ENCODE assay signal across 13 cellular contexts in the genomic region with DNA sequence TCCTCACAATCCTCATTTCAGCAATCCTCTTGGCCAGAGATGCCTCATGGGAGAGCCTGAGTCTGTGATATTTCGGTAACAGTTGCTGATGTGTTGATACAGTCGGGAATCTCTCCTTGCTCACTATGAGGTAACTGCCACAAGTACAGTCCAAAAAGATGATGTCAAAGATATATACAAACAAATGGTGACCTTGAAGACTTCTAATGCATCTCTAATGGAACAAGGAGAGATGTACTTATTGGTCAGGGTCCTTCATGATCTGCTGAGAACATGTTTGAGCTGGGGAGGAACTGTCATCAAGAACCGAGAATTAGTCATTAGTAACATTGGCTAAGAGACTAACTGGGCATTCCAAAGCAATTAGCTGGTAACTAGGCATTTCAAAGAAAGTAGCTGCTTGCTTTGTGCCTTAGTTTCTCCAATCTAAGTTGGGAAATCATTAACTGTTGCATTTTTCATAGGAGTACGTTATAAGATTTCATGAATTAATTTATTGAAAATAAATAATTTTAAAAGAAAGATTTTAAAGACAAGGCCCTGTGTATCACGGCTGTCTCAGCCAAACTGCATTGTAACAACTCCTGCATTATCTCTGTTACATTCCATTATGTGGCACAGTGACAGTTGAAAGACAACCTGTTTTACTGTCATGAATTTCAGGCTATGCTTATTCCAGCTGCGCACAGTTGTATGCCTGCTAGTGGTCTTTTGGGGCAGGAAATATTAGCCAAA. TPM values are rescaled to one million over a fixed set of nuclear protein-coding genes. Genes with fewer than 3 reads are reported as not detected.
DNase-seq lines count a peak whose midpoint lies in the region; ATAC-seq and TF ChIP-seq lines count a peak whose summit lies in the region.
"Had no signal": no experiment of that assay in that cellular context is flagged by ENCODE, and none has a peak within 500 bp of the region (broad histone marks: within the 10 kb centered on the region; RNA-seq: fewer than 3 reads in every experiment).

No MANE protein-coding gene starts in this region.

- TF ChIP-seq CTCF in astrocyte of the spinal cord (IDR thresholded peaks at IDR 0.05; ENCODE audit: low read depth, low read length) (no peak), left ventricle myocardium inferior (IDR thresholded peaks at IDR 0.05; ENCODE audit: borderline replicate concordance) (no peak), gastrocnemius medialis (IDR thresholded peaks at IDR 0.05 in 4 of 5, conservative IDR thresholded peaks at IDR 0.05 in 1 of 5) (no peak), GM10266 (IDR thresholded peaks at IDR 0.05; ENCODE audit: control insufficient read depth, insufficient read depth, low read depth, missing control alignments) (no peak)

- H3K9me3 ChIP-seq in left ventricle myocardium inferior (replicated peaks) (no peaks in the 10 kb centered on the region), gastrocnemius medialis (no peaks in the 10 kb centered on the region)

- peaks cover 68% of the 10 kb centered on the region for H3K4me1 ChIP-seq in left ventricle myocardium inferior
- peaks cover 51 to 54% of the 10 kb centered on the region in 2 donors for H3K4me1 ChIP-seq in gastrocnemius medialis

- DNase-seq in EH (ENCODE audit: low read depth), result peak; percentile 80
- DNase-seq in astrocyte of the spinal cord (ENCODE audit: low read depth, low spot score), result peak; percentile 49
- DNase-seq in left ventricle myocardium inferior, result no peak
- peak; percentile 30 to 54 for DNase-seq in gastrocnemius medialis
- no peak for DNase-seq in GM10266 (ENCODE audit: extremely low spot score)
- DNase-seq in activated T-cell treated with anti-CD3 and anti-CD28 coated beads, Interleukin-2, amount 50 U/mL, for 1 hour, result no peak
- DNase-seq: activated T-cell treated with anti-CD3 and anti-CD28 coated beads for 4 hours; natural killer cell; stimulated activated CD4-positive, alpha-beta T cell treated with anti-CD3 and anti-CD28 coated beads, Interleukin-2, amount 100 ng/mL, for 24 hours; T1000 had no signal

- H3K27me3 ChIP-seq in left ventricle myocardium inferior (ENCODE audit: low read depth) (no peaks in the 10 kb centered on the region), gastrocnemius medialis (no peaks in the 10 kb centered on the region)

- no peak for TF ChIP-seq POLR2A in gastrocnemius medialis (IDR thresholded peaks at IDR 0.05)

- in situ Hi-C loops in astrocyte of the spinal cord (cut with HindIII; ENCODE audit: low sequenced_read_pairs) (no loop called here), gastrocnemius medialis (cut with MboI; ENCODE audit: low sequenced_read_pairs in 4 of 4) (loop anchor here in 1 of 4 donors (10.0 kb wide), 1 partner anchor 57 kb away; a partner anchor contains a TSS)

- intact Hi-C loops in left ventricle myocardium inferior (cut with micrococcal nuclease) (no loop called here), gastrocnemius medialis (cut with DNase I; ENCODE audit: low total_unique reads) (no loop called here)

- H3K36me3 ChIP-seq in left ventricle myocardium inferior (no peaks in the 10 kb centered on the region), gastrocnemius medialis (no peaks in the 10 kb centered on the region)

- H3K4me3 ChIP-seq in astrocyte of the spinal cord (ENCODE audit: low read depth, low read length) (no peak overlapping the region), left ventricle myocardium inferior (peak overlapping the region; percentile 22), gastrocnemius medialis (peak overlapping the region in 1 of 4 donors; percentile 15)

- H3K27ac ChIP-seq in left ventricle myocardium inferior (replicated peaks) (peak overlapping the region; percentile 85), gastrocnemius medialis (peak overlapping the region; percentile 72 to 84 (median 76))
- H3K27ac ChIP-seq: HL-60 had no signal

- ATAC-seq in gastrocnemius medialis (peak; percentile 92 to 95), HG02970 (IDR thresholded peaks at IDR 0.05; ENCODE audit: low FRiP score, unreplicated experiment) (no peak), HG02852 (IDR thresholded peaks at IDR 0.05; ENCODE audit: unreplicated experiment) (no peak)
- ATAC-seq: natural killer cell had no signal

RNA-seq across cellular contexts. Expression of a gene that starts 56.0 kb away (rescaled TPM):
- total RNA-seq in left ventricle myocardium inferior, result 173 TPM
- total RNA-seq in gastrocnemius medialis, result 100 to 1,000 TPM in 2 of 4 donors, 10 to 100 TPM in 2; 57.5 to 123 (median 93.8) TPM
- total RNA-seq: natural killer cell had no signal

Comparison
In these comparisons a context has a peak if more than half of its experiments do, and no peak if none do; other contexts are left out.
1. DNase-seq: peak in EH (single experiment), astrocyte of the spinal cord (single experiment) and gastrocnemius medialis (2 of 2); none in left ventricle myocardium inferior (single experiment), GM10266 (single experiment) and activated T-cell treated with anti-CD3 and anti-CD28 coated beads, Interleukin-2, amount 50 U/mL, for 1 hour (single experiment).
2. ATAC-seq: peak in gastrocnemius medialis (2 of 2); none in HG02970 (single experiment) and HG02852 (single experiment).